In the genomic region with DNA sequence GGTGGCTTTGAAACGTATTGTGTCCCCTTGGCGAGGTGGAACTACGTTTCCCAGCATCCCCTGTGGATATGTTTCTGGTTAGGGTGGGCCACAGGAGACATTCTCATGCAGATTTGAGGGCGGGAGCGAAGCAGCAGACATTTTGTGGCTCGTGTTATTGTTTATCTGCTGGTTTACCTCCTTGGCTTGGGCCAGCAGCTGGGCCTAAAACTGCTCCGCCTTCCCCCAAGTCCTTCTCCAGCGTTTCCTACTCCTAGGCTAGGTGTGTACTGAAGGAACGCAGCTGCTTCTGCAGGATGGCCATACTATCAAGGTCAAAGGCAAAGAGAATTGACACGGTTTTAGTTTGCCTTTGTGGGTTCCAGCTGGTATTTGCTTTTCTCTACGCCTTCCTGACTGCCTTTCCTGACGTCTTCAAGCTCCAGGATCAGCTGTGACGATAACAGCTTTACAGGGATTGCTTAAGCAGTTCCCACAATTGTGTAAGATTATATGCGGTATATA, we compare ENCODE assay signal across 18 cellular contexts. TPM values are rescaled to one million over a fixed set of nuclear protein-coding genes. Genes with fewer than 3 reads are reported as not detected.
DNase-seq lines count a peak whose midpoint lies in the region; ATAC-seq, FAIRE-seq and TF ChIP-seq lines count a peak whose summit lies in the region.
"Had no signal": no experiment of that assay in that cellular context is flagged by ENCODE, and none has a peak within 500 bp of the region (broad histone marks: within the 10 kb centered on the region; RNA-seq: fewer than 3 reads in every experiment).

No MANE protein-coding gene starts in this region.

- H3K9me3 Mint-ChIP-seq in astrocyte (ENCODE audit: unreplicated experiment), result no peaks in the 10 kb centered on the region
- H3K9me3 Mint-ChIP-seq: activated naive CD4-positive, alpha-beta T cell treated with anti-CD3 and anti-CD28 coated beads for 36 hours; stimulated activated naive CD8-positive, alpha-beta T cell treated with anti-CD3 and anti-CD28 coated beads, Interleukin-15, amount 100 ng/mL, for 72 hours had no signal

- H3K9ac ChIP-seq in DND-41 (ENCODE audit: low read depth, low read length) (no peak overlapping the region), astrocyte (ENCODE audit: low read length) (no peak overlapping the region)

- H3K4me3 ChIP-seq in DND-41 (ENCODE audit: low read depth in 1 of 2, low read length in 2 of 2), result no peak overlapping the region
- H3K4me3 ChIP-seq in Jurkat, Clone E6-1 (ENCODE audit: low read length), result no peak overlapping the region
- no peak overlapping the region for H3K4me3 ChIP-seq in astrocyte (ENCODE audit: insufficient read depth, low read depth, low read length)
- H3K4me3 ChIP-seq: mucosa of descending colon, pancreas, uterus had no signal

- H3K4me1 ChIP-seq in DND-41 (ENCODE audit: insufficient read depth, low read length) (no peaks in the 10 kb centered on the region), astrocyte (ENCODE audit: insufficient read depth, low read length) (no peaks in the 10 kb centered on the region)
- H3K4me1 ChIP-seq: pancreas, uterus had no signal

- no peaks in the 10 kb centered on the region for H3K27me3 ChIP-seq in DND-41 (ENCODE audit: insufficient read depth, low read length, poor library complexity)
- peaks cover 7% of the 10 kb centered on the region for H3K27me3 ChIP-seq in astrocyte (ENCODE audit: insufficient read depth, low read length)
- H3K27me3 ChIP-seq: brain microvascular endothelial cell, pancreas, uterus had no signal

- TF ChIP-seq CTCF in DND-41 (IDR thresholded peaks at IDR 0.05; ENCODE audit: borderline replicate concordance, extremely low read depth, low read length, poor library complexity, severe bottlenecking), result no peak
- no peak for TF ChIP-seq CTCF in astrocyte (IDR thresholded peaks at IDR 0.05; ENCODE audit: insufficient read depth, low read depth, low read length)
- TF ChIP-seq CTCF in GM10248 (IDR thresholded peaks at IDR 0.05; ENCODE audit: control extremely low read depth, extremely low read depth, low read depth, missing control alignments), result no peak

- H4K20me1 ChIP-seq in DND-41 (ENCODE audit: insufficient read depth, low read length) (no peaks in the 10 kb centered on the region), astrocyte (ENCODE audit: insufficient read depth, low read length) (no peaks in the 10 kb centered on the region)

- H3K9me3 ChIP-seq in DND-41 (ENCODE audit: insufficient read depth, low read length, severe bottlenecking) (no peaks in the 10 kb centered on the region), astrocyte (ENCODE audit: insufficient read depth, low read depth, low read length) (no peaks in the 10 kb centered on the region)
- H3K9me3 ChIP-seq: mucosa of descending colon, pancreas, uterus had no signal

- DNase-seq in DND-41, result no peak
- peak; percentile 3 for DNase-seq in Jurkat, Clone E6-1 (ENCODE audit: low read depth, low spot score)
- no peak for DNase-seq in astrocyte (ENCODE audit: low read depth)
- DNase-seq in iPS-NIHi11 (ENCODE audit: low spot score), result peak; percentile 82
- DNase-seq in AG20443 (ENCODE audit: low spot score), result no peak
- DNase-seq in cerebellar nuclear complex (lab: John Stamatoyannopoulos, UW), result no peak
- no peak for DNase-seq in GM10248 (ENCODE audit: extremely low spot score)
- DNase-seq: activated CD8-positive, alpha-beta memory T cell treated with anti-CD3 and anti-CD28 coated beads, Interleukin-2, amount 50 U/mL, for 4 hours; activated naive CD4-positive, alpha-beta T cell treated with anti-CD3 and anti-CD28 coated beads for 36 hours; brain microvascular endothelial cell; effector CD4-positive, alpha-beta T cell; mucosa of descending colon; NCI-H1092 treated with DMSO at 0.1 percent for 48 hours; pancreas; PC-3; stimulated activated naive CD8-positive, alpha-beta T cell treated with anti-CD3 and anti-CD28 coated beads, Interleukin-15, amount 100 ng/mL, for 72 hours; uterus had no signal

- H2AFZ ChIP-seq in DND-41 (ENCODE audit: low read depth, low read length) (peak overlapping the region; percentile 25; the same call in 1 of the 2 replicates), astrocyte (ENCODE audit: low read depth, low read length) (peak overlapping the region; percentile 17)

- FAIRE-seq in astrocyte (lab: Jason Lieb, UNC), result no peak
- FAIRE-seq: pancreas had no signal

- peaks cover 10% of the 10 kb centered on the region for H3K27me3 Mint-ChIP-seq in astrocyte (ENCODE audit: low read depth, unreplicated experiment)
- H3K27me3 Mint-ChIP-seq: stimulated activated naive CD8-positive, alpha-beta T cell treated with anti-CD3 and anti-CD28 coated beads, Interleukin-15, amount 100 ng/mL, for 72 hours had no signal

- H3K79me2 ChIP-seq in DND-41 (ENCODE audit: insufficient read depth, low read length) (no peaks in the 10 kb centered on the region), astrocyte (ENCODE audit: insufficient read depth, low read length) (no peaks in the 10 kb centered on the region)

- no peak for ATAC-seq in DND-41 (ENCODE audit: insufficient read depth, low read depth)
- ATAC-seq in GM19452 (IDR thresholded peaks at IDR 0.05; ENCODE audit: unreplicated experiment), result no peak
- ATAC-seq: mucosa of descending colon; pancreas; PC-3; stimulated activated naive CD8-positive, alpha-beta T cell treated with anti-CD3 and anti-CD28 coated beads, Interleukin-15, amount 100 ng/mL, for 72 hours had no signal

- CTCF ChIA-PET in GM10248 (lab: Yijun Ruan, JAX), result interaction anchor here (1.2 to 1.9 kb wide), 4 partner anchors 9 to 101 kb away, joined by 3 to 9 read pairs (median 3); no protein-coding TSS in a partner anchor

- POLR2A ChIA-PET in GM10248 (lab: Yijun Ruan, JAX), result no interaction called here

- H3K4me2 ChIP-seq in DND-41 (ENCODE audit: insufficient read depth, low read length) (no peak overlapping the region), astrocyte (ENCODE audit: low read length) (no peak overlapping the region)

- H3K36me3 Mint-ChIP-seq in astrocyte (ENCODE audit: low read depth, unreplicated experiment), result no peaks in the 10 kb centered on the region

- no peaks in the 10 kb centered on the region for H3K4me1 Mint-ChIP-seq in astrocyte (ENCODE audit: low read depth, unreplicated experiment)
- H3K4me1 Mint-ChIP-seq: stimulated activated naive CD8-positive, alpha-beta T cell treated with anti-CD3 and anti-CD28 coated beads, Interleukin-15, amount 100 ng/mL, for 72 hours had no signal

- H3K36me3 ChIP-seq in DND-41 (ENCODE audit: insufficient read depth, low read length), result no peaks in the 10 kb centered on the region
- no peaks in the 10 kb centered on the region for H3K36me3 ChIP-seq in astrocyte (ENCODE audit: insufficient read depth, low read length)
- H3K36me3 ChIP-seq: brain microvascular endothelial cell, pancreas, uterus had no signal

- no peak overlapping the region for H3K4me3 Mint-ChIP-seq in astrocyte (ENCODE audit: unreplicated experiment)
- H3K4me3 Mint-ChIP-seq: activated naive CD4-positive, alpha-beta T cell treated with anti-CD3 and anti-CD28 coated beads for 36 hours; stimulated activated naive CD8-positive, alpha-beta T cell treated with anti-CD3 and anti-CD28 coated beads, Interleukin-15, amount 100 ng/mL, for 72 hours had no signal

- H3K27ac ChIP-seq in DND-41 (ENCODE audit: low read length) (no peak overlapping the region), astrocyte (ENCODE audit: low read depth, low read length) (no peak overlapping the region)
- H3K27ac ChIP-seq: brain microvascular endothelial cell, pancreas, uterus had no signal

- no peak overlapping the region for H3K27ac Mint-ChIP-seq in astrocyte (ENCODE audit: unreplicated experiment)
- H3K27ac Mint-ChIP-seq: activated naive CD4-positive, alpha-beta T cell treated with anti-CD3 and anti-CD28 coated beads for 36 hours; stimulated activated naive CD8-positive, alpha-beta T cell treated with anti-CD3 and anti-CD28 coated beads, Interleukin-15, amount 100 ng/mL, for 72 hours had no signal

RNA-seq across cellular contexts. Expression of a gene that starts 17.2 kb away (rescaled TPM):
- polyA plus RNA-seq in Jurkat, Clone E6-1 (2012; ENCODE audit: insufficient read depth, insufficient read length), result 81.6 TPM
- 217 and 253 TPM in 2 replicates for total RNA-seq in astrocyte

Comparison
In these comparisons a context has a peak if more than half of its experiments do, and no peak if none do; other contexts are left out.
1. DNase-seq: peak in Jurkat, Clone E6-1 (single experiment) and iPS-NIHi11 (single experiment); none in DND-41 (single experiment), astrocyte (single experiment), AG20443 (single experiment), cerebellar nuclear complex (0 of 2) and GM10248 (single experiment).